Comparison of ENCODE assay signal across 8 cellular contexts in the genomic region with DNA sequence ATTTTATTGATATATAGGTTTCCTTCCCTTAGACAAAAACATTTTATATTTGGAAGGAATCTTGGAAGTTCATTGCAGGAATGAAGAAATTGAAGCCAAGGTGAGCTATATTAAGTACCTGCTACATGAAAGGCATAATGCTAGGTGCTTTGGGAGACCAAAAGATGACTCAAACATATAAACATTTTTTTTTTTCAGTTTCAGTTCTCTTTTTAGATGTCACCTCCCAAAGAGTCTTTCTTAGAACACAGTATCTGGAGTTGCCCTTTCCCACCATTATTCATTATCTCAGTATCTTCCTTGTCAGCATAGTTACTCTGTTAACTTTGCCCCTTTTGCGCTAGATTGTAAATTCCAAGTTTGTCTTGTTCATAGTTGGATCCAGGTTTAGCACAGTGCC. TPM values are rescaled to one million over a fixed set of nuclear protein-coding genes. Genes with fewer than 3 reads are reported as not detected.
DNase-seq lines count a peak whose midpoint lies in the region; FAIRE-seq and TF ChIP-seq lines count a peak whose summit lies in the region.

No MANE protein-coding gene starts in this region.

- CTCF ChIA-PET in H1 (lab: Charles Lee; ENCODE audit: partially characterized antibody), result interaction anchor here (0.6 kb wide), 2 partner anchors 55 to 106 kb away, joined by 3 read pairs; no protein-coding TSS in a partner anchor

- H2AK5ac ChIP-seq in H1 (ENCODE audit: low read depth, low read length), result no peak overlapping the region

- H4K91ac ChIP-seq in H1 (replicated peaks; ENCODE audit: insufficient read length, low read length), result no peak overlapping the region

- TF ChIP-seq CTCF in H1 (IDR thresholded peaks at IDR 0.05; ENCODE audit: control extremely low read depth in 1 of 3, insufficient read depth in 1 of 3, low read depth in 1 of 3, low read length in 3 of 3) (no peak), progenitor cell of endocrine pancreas (IDR thresholded peaks at IDR 0.05; ENCODE audit: unreplicated experiment) (no peak)

- H2BK20ac ChIP-seq in H1 (ENCODE audit: low read length), result no peak overlapping the region

- peak overlapping the region in 3 of 4 experiments; percentile 85 to 99 (median 97); a peak in 4 of 7 replicates for H3K9ac ChIP-seq in H1 (replicated peaks in 1 of 4; ENCODE audit: extremely low read depth in 1 of 4, low read depth in 3 of 4, low read length in 3 of 4)

- no peaks in the 10 kb centered on the region for H4K20me1 ChIP-seq in H1 (replicated peaks in 1 of 2; ENCODE audit: control insufficient read depth in 1 of 2, insufficient read depth in 2 of 2, low read length in 2 of 2)

- no peaks in the 10 kb centered on the region for H3K27me3 ChIP-seq in H1 (replicated peaks in 1 of 4; ENCODE audit: control insufficient read depth in 3 of 4, extremely low read depth in 1 of 4, insufficient read depth in 3 of 4, low read length in 3 of 4)

- H2BK12ac ChIP-seq in H1 (ENCODE audit: low read depth, low read length), result no peak overlapping the region; the same call in 1 of the 2 replicates

- no peak overlapping the region for H3K23ac ChIP-seq in H1 (ENCODE audit: insufficient read length)

- peaks cover 3 to 59% of the 10 kb centered on the region in 2 experiments; a peak in 3 of 4 replicates for H3K79me2 ChIP-seq in H1 (ENCODE audit: control insufficient read depth in 1 of 2, insufficient read depth in 2 of 2, low read length in 2 of 2)

- no peak overlapping the region for H3K56ac ChIP-seq in H1 (replicated peaks; ENCODE audit: insufficient read length, low read depth, low read length)

- H3K9me3 Mint-ChIP-seq in progenitor cell of endocrine pancreas (ENCODE audit: low read depth), result no peaks in the 10 kb centered on the region

- DNase-seq in GM12892 (ENCODE audit: insufficient read length) (peak; percentile 19), NOMO-1 treated with dmso at 0.1 percent for 144 hours (lab: John Stamatoyannopoulos, UW; ENCODE audit: unreplicated experiment) (peak; percentile 26), H1 (ENCODE audit: low read depth in 1 of 2, low spot score in 2 of 2) (no peak), progenitor cell of endocrine pancreas (ENCODE audit: low spot score, unreplicated experiment) (no peak), DMS 273 treated with DMSO at 0.1 percent for 48 hours (lab: John Stamatoyannopoulos, UW) (no peak), NCI-H2196 treated with DMSO at 0.1 percent for 48 hours (lab: John Stamatoyannopoulos, UW; ENCODE audit: unreplicated experiment) (no peak), T1000 (lab: John Stamatoyannopoulos, UW) (no peak)
- no peak for DNase-seq in activated CD8-positive, alpha-beta memory T cell treated with anti-CD3 and anti-CD28 coated beads for 24 hours

- H3K18ac ChIP-seq in H1 (ENCODE audit: extremely low read depth, low read length), result no peak overlapping the region

- no peaks in the 10 kb centered on the region for H3K9me3 ChIP-seq in H1 (ENCODE audit: insufficient read depth in 2 of 2, low read depth in 1 of 2, low read length in 1 of 2)

- no peak overlapping the region; the same call in 1 of the 2 replicates for H2BK5ac ChIP-seq in H1 (ENCODE audit: low read depth, low read length)

- H3K4me2 ChIP-seq in H1 (ENCODE audit: insufficient read depth in 1 of 2, low read depth in 2 of 2, low read length in 2 of 2), result peak overlapping the region; percentile 64 to 78; a peak in 3 of 4 replicates

- no peak overlapping the region for H2BK15ac ChIP-seq in H1 (ENCODE audit: low read length)

- peaks cover 25% of the 10 kb centered on the region for H3K4me1 Mint-ChIP-seq in progenitor cell of endocrine pancreas (ENCODE audit: low read depth)

- POLR2A ChIA-PET in H1 (lab: Charles Lee; ENCODE audit: partially characterized antibody), result interaction anchor here (0.6 to 5.4 kb wide), 6 partner anchors 8 to 236 kb away, joined by 3 to 26 read pairs (median 3); no protein-coding TSS in a partner anchor

- peaks cover 0 to 3% (median under 1%) of the 10 kb centered on the region in 4 experiments; a peak in 1 of 8 replicates for H3K36me3 ChIP-seq in H1 (ENCODE audit: control insufficient read depth in 2 of 4, insufficient read depth in 4 of 4, low read length in 3 of 4)

- H3K4me3 ChIP-seq in H1 (ENCODE audit: extremely low read depth in 1 of 4, insufficient read depth in 2 of 4, low read depth in 3 of 4, low read length in 4 of 4), result peak overlapping the region; percentile 66 to 98 (median 84); a peak in 7 of 8 replicates

- WGBS in H1 (ENCODE audit: extremely low coverage in 1 of 2, insufficient coverage in 1 of 2, insufficient read length in 1 of 2, insufficient replicate concordance in 2 of 2, low coverage in 1 of 2, low lambda C conversion rate in 2 of 2, missing lambda C conversion rate in 1 of 2), 2 experiments, result 87% methylated on average over 1 of the region's 1 CpG; no CpG with 5 or more reads in 1 of the 2 experiments

- H3K23me2 ChIP-seq in H1 (ENCODE audit: low read depth, low read length), result peaks cover 7% of the 10 kb centered on the region; the same call in 1 of the 2 replicates

- H3K14ac ChIP-seq in H1 (ENCODE audit: insufficient read length), result no peak overlapping the region

- H3K36me3 Mint-ChIP-seq in progenitor cell of endocrine pancreas (ENCODE audit: insufficient read depth), result peaks cover under 1% of the 10 kb centered on the region

- no peaks in the 10 kb centered on the region; the same call in 1 of the 2 replicates for H3K79me1 ChIP-seq in H1 (ENCODE audit: low read depth, low read length)

- H3K27me3 Mint-ChIP-seq in progenitor cell of endocrine pancreas, result no peaks in the 10 kb centered on the region

- H4K8ac ChIP-seq in H1 (ENCODE audit: extremely low read depth, insufficient read depth, low read length), result no peak overlapping the region

- peaks cover 0 to 3% (median 2%) of the 10 kb centered on the region in 4 experiments; a peak in 4 of 7 replicates for H3K4me1 ChIP-seq in H1 (replicated peaks in 1 of 4; ENCODE audit: control insufficient read depth in 3 of 4, insufficient read depth in 4 of 4, low read length in 3 of 4)

- no peak overlapping the region for H2AFZ ChIP-seq in H1 (ENCODE audit: low read length)

- FAIRE-seq in GM12892 (lab: Jason Lieb, UNC), result peak; percentile 40
- FAIRE-seq in H1 (lab: Jason Lieb, UNC), result no peak

- no peak overlapping the region for H2BK120ac ChIP-seq in H1 (replicated peaks; ENCODE audit: low read depth, low read length)

- TF ChIP-seq RAD21 in H1 (IDR thresholded peaks at IDR 0.05 in 1 of 2, conservative IDR thresholded peaks at IDR 0.05 in 1 of 2; ENCODE audit: low read depth in 2 of 2, low read length in 2 of 2), result no peak

- 0 out of 2 replicates have a peak overlapping the region, but pooled peaks have one; percentile 85 for H3K27ac ChIP-seq in H1 (ENCODE audit: low read depth, low read length)

- TF ChIP-seq POLR2A in GM12892 (IDR thresholded peaks at IDR 0.05; ENCODE audit: low read depth, low read length) (no peak), H1 (IDR thresholded peaks at IDR 0.05; ENCODE audit: control extremely low read depth in 1 of 2, low read depth in 2 of 2, low read length in 2 of 2) (no peak)

- H3K27ac Mint-ChIP-seq in progenitor cell of endocrine pancreas, result peak overlapping the region; percentile 99

- H3K4ac ChIP-seq in H1 (replicated peaks; ENCODE audit: insufficient read length, low read depth, low read length), result no peak overlapping the region

- no peak overlapping the region for H4K5ac ChIP-seq in H1 (ENCODE audit: insufficient read length, low read depth, low read length)

- TF ChIP-seq EP300 in H1 (IDR thresholded peaks at IDR 0.05; ENCODE audit: borderline replicate concordance in 1 of 2, low read depth in 2 of 2, low read length in 2 of 2), result no peak

- peak overlapping the region; percentile 100 for H3K4me3 Mint-ChIP-seq in progenitor cell of endocrine pancreas (ENCODE audit: low read depth)

TF ChIP-seq in H1, 55 proteins besides CTCF, POLR2A, EP300 and RAD21 (continues in another document):
- TF ChIP-seq GABPA (IDR thresholded peaks at IDR 0.05; ENCODE audit: borderline replicate concordance, insufficient read depth, low read length), result no peak
- TF ChIP-seq KDM5A (IDR thresholded peaks at IDR 0.05; ENCODE audit: low read length), result no peak
- TF ChIP-seq EGR1 (IDR thresholded peaks at IDR 0.05; ENCODE audit: borderline replicate concordance, low read depth, low read length), result no peak
- no peak for TF ChIP-seq CTBP2 (IDR thresholded peaks at IDR 0.05; ENCODE audit: borderline replicate concordance, insufficient read depth, insufficient read length, low read length)
- no peak for TF ChIP-seq CBX5 (IDR thresholded peaks at IDR 0.05; ENCODE audit: low read depth, low read length)
- TF ChIP-seq, protein P1, sequence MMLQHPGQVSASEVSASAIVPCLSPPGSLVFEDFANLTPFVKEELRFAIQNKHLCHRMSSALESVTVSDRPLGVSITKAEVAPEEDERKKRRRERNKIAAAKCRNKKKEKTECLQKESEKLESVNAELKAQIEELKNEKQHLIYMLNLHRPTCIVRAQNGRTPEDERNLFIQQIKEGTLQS (IDR thresholded peaks at IDR 0.05; ENCODE audit: insufficient read depth, low read depth, low read length), result no peak
- TF ChIP-seq JUND (IDR thresholded peaks at IDR 0.05; ENCODE audit: low read length), result no peak

RNA-seq across cellular contexts. Expression of a gene that starts 1.1 kb away (rescaled TPM):
- polyA plus RNA-seq in GM12892 (2012; ENCODE audit: missing spikeins), result 9.7 TPM
- total RNA-seq in H1 (2021; fragmentation: NEBNext Ultra II Directional; extraction: Animal tissue kit (Norgen Biotek cat#: 25700)), result 11.3 and 11.6 TPM in 2 replicates
- 4.7 and 6.8 TPM in 2 replicates for polyA plus RNA-seq in H1 (2011; rRNA removed)
- polyA plus RNA-seq in H1 (2011; cell fraction: cytosol; rRNA removed), result 8.2 TPM
- polyA plus RNA-seq in H1 (2011; cell fraction: nucleus; rRNA removed), result 4.4 TPM
- polyA plus RNA-seq in H1 (2012, experiment 1 of 2), result 8.4 to 12.4 TPM (median 8.9 TPM) in 4 replicates
- 4.0 TPM for polyA plus RNA-seq in H1 (2012, experiment 2 of 2)
- 7.1 TPM for polyA plus RNA-seq in H1 (2013, experiment 1 of 2)
- polyA plus RNA-seq in H1 (2013, experiment 2 of 2), result 7.7 TPM
- 12.9 and 15.2 TPM in 2 replicates for polyA minus RNA-seq in H1 (2011; rRNA and poly(A)+ RNA removed)
- polyA minus RNA-seq in H1 (2011; cell fraction: cytosol; rRNA and poly(A)+ RNA removed), result 9.0 TPM
- 23.4 TPM for polyA minus RNA-seq in H1 (2011; cell fraction: nucleus; rRNA and poly(A)+ RNA removed)
- 13.4 and 14.3 TPM in 2 replicates for total RNA-seq in progenitor cell of endocrine pancreas

RNA-seq across cellular contexts. Expression of a gene that starts 1.6 kb away (rescaled TPM):
- 8.9 TPM for polyA plus RNA-seq in GM12892 (2012; ENCODE audit: missing spikeins)
- total RNA-seq in H1 (2021; fragmentation: NEBNext Ultra II Directional; extraction: Animal tissue kit (Norgen Biotek cat#: 25700)), result 28.0 and 28.7 TPM in 2 replicates
- 10.5 and 12.1 TPM in 2 replicates for polyA plus RNA-seq in H1 (2011; rRNA removed)
- polyA plus RNA-seq in H1 (2011; cell fraction: cytosol; rRNA removed), result 16.1 TPM
- 9.2 TPM for polyA plus RNA-seq in H1 (2011; cell fraction: nucleus; rRNA removed)
- polyA plus RNA-seq in H1 (2012, experiment 1 of 2), result 16.0 to 21.1 TPM (median 18.0 TPM) in 4 replicates
- 5.4 TPM for polyA plus RNA-seq in H1 (2012, experiment 2 of 2)
- polyA plus RNA-seq in H1 (2013, experiment 1 of 2), result 10.1 TPM
- 9.9 TPM for polyA plus RNA-seq in H1 (2013, experiment 2 of 2)
- polyA minus RNA-seq in H1 (2011; rRNA and poly(A)+ RNA removed), result 52.2 and 54.7 TPM in 2 replicates
- polyA minus RNA-seq in H1 (2011; cell fraction: cytosol; rRNA and poly(A)+ RNA removed), result 14.7 TPM
- polyA minus RNA-seq in H1 (2011; cell fraction: nucleus; rRNA and poly(A)+ RNA removed), result 15.6 TPM
- total RNA-seq in progenitor cell of endocrine pancreas, result 55.4 and 57.3 TPM in 2 replicates

Comparison
In these comparisons a context has a peak if more than half of its experiments do, and no peak if none do; other contexts are left out.
1. DNase-seq: peak in GM12892 (single experiment) and NOMO-1 treated with dmso at 0.1 percent for 144 hours (single experiment); none in H1 (0 of 2), progenitor cell of endocrine pancreas (single experiment), DMS 273 treated with DMSO at 0.1 percent for 48 hours (single experiment), NCI-H2196 treated with DMSO at 0.1 percent for 48 hours (single experiment), activated CD8-positive, alpha-beta memory T cell treated with anti-CD3 and anti-CD28 coated beads for 24 hours (single experiment) and T1000 (single experiment).